In genomic region chr9:130265431-130266235, GRCh38 we compare ENCODE assay signal across 8 cellular contexts. TPM values are rescaled to one million over a fixed set of nuclear protein-coding genes. Genes with fewer than 3 reads are reported as not detected.
DNase-seq lines count a peak whose midpoint lies in the region; ATAC-seq and TF ChIP-seq lines count a peak whose summit lies in the region.

HMCN2 (plus strand) TSS chr9:130265760; CDS start chr9:130265879, 119 bp downstream.

- H3K4me1 ChIP-seq in HEK293 (ENCODE audit: control insufficient read depth, insufficient read depth, low read length) (no peaks in the 10 kb centered on the region), adipocyte (ENCODE audit: control insufficient read depth, insufficient read depth, low read length) (peaks cover 7% of the 10 kb centered on the region), skeletal muscle satellite cell (ENCODE audit: control insufficient read depth, insufficient read depth, low read length) (peaks cover 16% of the 10 kb centered on the region)

- no peaks in the 10 kb centered on the region for H3K9me3 Mint-ChIP-seq in naive thymus-derived CD8-positive, alpha-beta T cell

- no peak for ATAC-seq in HG03354 (IDR thresholded peaks at IDR 0.05; ENCODE audit: poor library complexity, severe bottlenecking, unreplicated experiment)
- no peak for ATAC-seq in naive thymus-derived CD8-positive, alpha-beta T cell

- TF ChIP-seq CTCF in HEK293 (tag by site-specific recombination; IDR thresholded peaks at IDR 0.05) (no peak), GM13977 (IDR thresholded peaks at IDR 0.05; ENCODE audit: extremely low read depth, insufficient read depth, missing control alignments) (no peak)

- POLR2A ChIA-PET in HEK293 (lab: Yijun Ruan, JAX), result no interaction called here
- POLR2A ChIA-PET in naive thymus-derived CD8-positive, alpha-beta T cell (lab: Charles Lee), result no interaction called here

- H3K4me3 Mint-ChIP-seq in naive thymus-derived CD8-positive, alpha-beta T cell, result peak within 1 kb of the TSS in 5 of 10 donors; percentile 42 to 60 (median 51)

- in situ Hi-C loops in GM13977 (cut with MboI; ENCODE audit: low pct_unique_long_range_greater_than_20kb, low sequenced_read_pairs, unreplicated experiment), result no loop called here

- H3K36me3 Mint-ChIP-seq in naive thymus-derived CD8-positive, alpha-beta T cell, result peaks cover 0 to 4% (median 2%) of the 10 kb centered on the region in 3 donors

- no peak within 1 kb of the TSS for H3K27ac ChIP-seq in HEK293 (ENCODE audit: extremely low read depth, low read depth, low read length)

- H3K27ac Mint-ChIP-seq in naive thymus-derived CD8-positive, alpha-beta T cell, result no peak within 1 kb of the TSS

- H3K4me2 ChIP-seq in skeletal muscle satellite cell (ENCODE audit: low read length), result peak within 1 kb of the TSS; percentile 39

- H3K4me1 Mint-ChIP-seq in naive thymus-derived CD8-positive, alpha-beta T cell, result peaks cover 1 to 9% (median 6%) of the 10 kb centered on the region in 4 donors

- H3K9ac ChIP-seq in adipocyte (ENCODE audit: low read length), result no peak within 1 kb of the TSS
- no peak within 1 kb of the TSS for H3K9ac ChIP-seq in skeletal muscle satellite cell (ENCODE audit: low read depth, low read length)

- DNase-seq in adipocyte (ENCODE audit: low read depth), result peak; percentile 29
- peak; percentile 87 for DNase-seq in iPS-NIHi11 (ENCODE audit: low spot score)
- no peak for DNase-seq in cortex of kidney (lab: John Stamatoyannopoulos, UW)
- DNase-seq in GM13977 (ENCODE audit: low spot score), result no peak
- no peak for DNase-seq in naive thymus-derived CD8-positive, alpha-beta T cell

- H3K9me3 ChIP-seq in HEK293 (ENCODE audit: control insufficient read depth, insufficient read depth, low read depth, low read length) (no peaks in the 10 kb centered on the region), adipocyte (ENCODE audit: control insufficient read depth, low read length) (no peaks in the 10 kb centered on the region), skeletal muscle satellite cell (replicated peaks; ENCODE audit: low read length) (no peaks in the 10 kb centered on the region)

- H3K27me3 Mint-ChIP-seq in naive thymus-derived CD8-positive, alpha-beta T cell, result peaks cover 30 to 83% (median 51%) of the 10 kb centered on the region in 5 donors

- peaks cover 56% of the 10 kb centered on the region for H3K27me3 ChIP-seq in adipocyte (replicated peaks; ENCODE audit: control insufficient read depth, insufficient read depth, low read length)
- peaks cover 93% of the 10 kb centered on the region for H3K27me3 ChIP-seq in skeletal muscle satellite cell (ENCODE audit: control insufficient read depth, insufficient read depth, low read length)

- H3K4me3 ChIP-seq in HEK293 (ENCODE audit: low read depth, low read length) (peak within 1 kb of the TSS; percentile 32), adipocyte (ENCODE audit: low read length) (no peak within 1 kb of the TSS), skeletal muscle satellite cell (ENCODE audit: low read length) (no peak within 1 kb of the TSS)

- CTCF ChIA-PET in HEK293 (lab: Yijun Ruan, JAX), result interaction anchor here (0.7 to 1.8 kb wide), 6 partner anchors 10 to 595 kb away, joined by 3 to 6 read pairs (median 3); no protein-coding TSS in a partner anchor

- H3K36me3 ChIP-seq in HEK293 (ENCODE audit: control insufficient read depth in 2 of 2, insufficient read depth in 1 of 2, low read length in 2 of 2), result no peaks in the 10 kb centered on the region
- no peaks in the 10 kb centered on the region for H3K36me3 ChIP-seq in adipocyte (ENCODE audit: control insufficient read depth, insufficient read depth, low read length, severe bottlenecking)
- H3K36me3 ChIP-seq in skeletal muscle satellite cell (ENCODE audit: insufficient read depth, low read length), result no peaks in the 10 kb centered on the region

TF ChIP-seq in HEK293, 187 proteins besides CTCF, POLR2A, EP300 and RAD21:
- TF ChIP-seq, protein P1, sequence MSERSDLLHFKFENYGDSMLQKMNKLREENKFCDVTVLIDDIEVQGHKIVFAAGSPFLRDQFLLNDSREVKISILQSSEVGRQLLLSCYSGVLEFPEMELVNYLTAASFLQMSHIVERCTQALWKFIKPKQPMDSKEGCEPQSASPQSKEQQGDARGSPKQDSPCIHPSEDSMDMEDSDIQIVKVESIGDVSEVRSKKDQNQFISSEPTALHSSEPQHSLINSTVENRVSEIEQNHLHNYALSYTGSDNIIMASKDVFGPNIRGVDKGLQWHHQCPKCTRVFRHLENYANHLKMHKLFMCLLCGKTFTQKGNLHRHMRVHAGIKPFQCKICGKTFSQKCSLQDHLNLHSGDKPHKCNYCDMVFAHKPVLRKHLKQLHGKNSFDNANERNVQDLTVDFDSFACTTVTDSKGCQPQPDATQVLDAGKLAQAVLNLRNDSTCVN (tag by site-specific recombination; optimal IDR thresholded peaks at IDR 0.05), result peak; percentile 55
- TF ChIP-seq PBX3 (CRISPR knock-in tag; IDR thresholded peaks at IDR 0.05), result peak; percentile 25; the same call in 1 of the 2 replicates
- TF ChIP-seq, protein P2, sequence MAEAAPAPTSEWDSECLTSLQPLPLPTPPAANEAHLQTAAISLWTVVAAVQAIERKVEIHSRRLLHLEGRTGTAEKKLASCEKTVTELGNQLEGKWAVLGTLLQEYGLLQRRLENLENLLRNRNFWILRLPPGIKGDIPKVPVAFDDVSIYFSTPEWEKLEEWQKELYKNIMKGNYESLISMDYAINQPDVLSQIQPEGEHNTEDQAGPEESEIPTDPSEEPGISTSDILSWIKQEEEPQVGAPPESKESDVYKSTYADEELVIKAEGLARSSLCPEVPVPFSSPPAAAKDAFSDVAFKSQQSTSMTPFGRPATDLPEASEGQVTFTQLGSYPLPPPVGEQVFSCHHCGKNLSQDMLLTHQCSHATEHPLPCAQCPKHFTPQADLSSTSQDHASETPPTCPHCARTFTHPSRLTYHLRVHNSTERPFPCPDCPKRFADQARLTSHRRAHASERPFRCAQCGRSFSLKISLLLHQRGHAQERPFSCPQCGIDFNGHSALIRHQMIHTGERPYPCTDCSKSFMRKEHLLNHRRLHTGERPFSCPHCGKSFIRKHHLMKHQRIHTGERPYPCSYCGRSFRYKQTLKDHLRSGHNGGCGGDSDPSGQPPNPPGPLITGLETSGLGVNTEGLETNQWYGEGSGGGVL (tag by site-specific recombination; IDR thresholded peaks at IDR 0.05), result peak; percentile 54; the same call in 1 of the 2 replicates
- no peak for TF ChIP-seq ZNF335 (tag by site-specific recombination; conservative IDR thresholded peaks at IDR 0.05)
- TF ChIP-seq ZNF624 (tag by site-specific recombination; IDR thresholded peaks at IDR 0.05), result no peak
- TF ChIP-seq, protein P3, sequence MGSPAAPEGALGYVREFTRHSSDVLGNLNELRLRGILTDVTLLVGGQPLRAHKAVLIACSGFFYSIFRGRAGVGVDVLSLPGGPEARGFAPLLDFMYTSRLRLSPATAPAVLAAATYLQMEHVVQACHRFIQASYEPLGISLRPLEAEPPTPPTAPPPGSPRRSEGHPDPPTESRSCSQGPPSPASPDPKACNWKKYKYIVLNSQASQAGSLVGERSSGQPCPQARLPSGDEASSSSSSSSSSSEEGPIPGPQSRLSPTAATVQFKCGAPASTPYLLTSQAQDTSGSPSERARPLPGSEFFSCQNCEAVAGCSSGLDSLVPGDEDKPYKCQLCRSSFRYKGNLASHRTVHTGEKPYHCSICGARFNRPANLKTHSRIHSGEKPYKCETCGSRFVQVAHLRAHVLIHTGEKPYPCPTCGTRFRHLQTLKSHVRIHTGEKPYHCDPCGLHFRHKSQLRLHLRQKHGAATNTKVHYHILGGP (tag by site-specific recombination; IDR thresholded peaks at IDR 0.05), result no peak
TF ChIP-seq in HEK293: peak in this region for 3.

RNA-seq across cellular contexts. Expression of gene HMCN2, which starts in this region (rescaled TPM):
- under 0.01 TPM in 2 replicates for total RNA-seq in skeletal muscle satellite cell (2012; rRNA removed)
- total RNA-seq in naive thymus-derived CD8-positive, alpha-beta T cell, result not detected
- not detected for polyA plus RNA-seq in naive thymus-derived CD8-positive, alpha-beta T cell

Comparison
In these comparisons a context has a peak if more than half of its experiments do, and no peak if none do; other contexts are left out.
1. DNase-seq: peak in adipocyte (single experiment) and iPS-NIHi11 (single experiment); none in cortex of kidney (single experiment), GM13977 (single experiment) and naive thymus-derived CD8-positive, alpha-beta T cell (0 of 10).